ENCODE assay signal across 2 cellular contexts in genomic region chr14:101709962-101710891, GRCh38.
A peak's percentile ranks its signal among the peaks of the same experiment; 100 is the strongest.
TF ChIP-seq lines count a peak whose summit lies in the region.

No MANE protein-coding gene starts in this region.

TF ChIP-seq in GM23338, 12 proteins besides CTCF, POLR2A, EP300 and RAD21:
- TF ChIP-seq STAT1 (IDR thresholded peaks at IDR 0.05; ENCODE audit: unreplicated experiment) (no peak), EZH2phosphoT487 (IDR thresholded peaks at IDR 0.05; ENCODE audit: unreplicated experiment) (no peak), NANOG (IDR thresholded peaks at IDR 0.05; ENCODE audit: borderline replicate concordance) (no peak), ZNF114 (CRISPR knock-in tag; IDR thresholded peaks at IDR 0.05) (no peak), ETS1 (IDR thresholded peaks at IDR 0.05) (no peak), POLR2AphosphoS5 (IDR thresholded peaks at IDR 0.05; ENCODE audit: low read depth) (no peak), JUNB (IDR thresholded peaks at IDR 0.05; ENCODE audit: unreplicated experiment) (no peak), CREB1 (CRISPR knock-in tag; IDR thresholded peaks at IDR 0.05; ENCODE audit: low read depth) (no peak), REST (IDR thresholded peaks at IDR 0.05; ENCODE audit: unreplicated experiment) (no peak), ZNF331 (CRISPR knock-in tag; IDR thresholded peaks at IDR 0.05; ENCODE audit: low read depth) (no peak), EZH2 (IDR thresholded peaks at IDR 0.05; ENCODE audit: low read depth, unreplicated experiment) (no peak), ZNF462 (CRISPR knock-in tag; IDR thresholded peaks at IDR 0.05) (no peak)

TF ChIP-seq in HepG2, 621 proteins besides CTCF, POLR2A, EP300 and RAD21:
- TF ChIP-seq KMT2B (CRISPR knock-in tag; IDR thresholded peaks at IDR 0.05) (no peak), ZNF609 (CRISPR knock-in tag; IDR thresholded peaks at IDR 0.05; ENCODE audit: borderline replicate concordance) (0 out of 2 replicates have a peak, but pooled peaks have one; percentile 37), ZNF710 (CRISPR knock-in tag; IDR thresholded peaks at IDR 0.05; ENCODE audit: borderline replicate concordance) (no peak), SP4 (CRISPR knock-in tag; IDR thresholded peaks at IDR 0.05) (0 out of 2 replicates have a peak, but pooled peaks have one; percentile 23), ZSCAN20 (CRISPR knock-in tag; IDR thresholded peaks at IDR 0.05; ENCODE audit: borderline replicate concordance) (no peak), ELF3 (CRISPR knock-in tag; IDR thresholded peaks at IDR 0.05) (peak; percentile 65; the same call in 1 of the 2 replicates), ELF1 (CRISPR knock-in tag; IDR thresholded peaks at IDR 0.05) (peak; percentile 45), ZNF180 (CRISPR knock-in tag; IDR thresholded peaks at IDR 0.05; ENCODE audit: borderline replicate concordance, low read depth) (no peak), DRAP1 (CRISPR knock-in tag; IDR thresholded peaks at IDR 0.05) (peak; percentile 91), ZFP91 (CRISPR knock-in tag; IDR thresholded peaks at IDR 0.05; ENCODE audit: borderline replicate concordance) (no peak), PCBP2 (optimal IDR thresholded peaks at IDR 0.05; ENCODE audit: low read depth, low read length, poor library complexity, severe bottlenecking) (no peak), SAP130 (CRISPR knock-in tag; IDR thresholded peaks at IDR 0.05; ENCODE audit: low read depth) (peak; percentile 31), KAT2B (IDR thresholded peaks at IDR 0.05; ENCODE audit: borderline replicate concordance, low read depth, low read length) (no peak), ZNF350 (CRISPR knock-in tag; IDR thresholded peaks at IDR 0.05; ENCODE audit: borderline replicate concordance, low read depth) (0 out of 2 replicates have a peak, but pooled peaks have one; percentile 18), PHF20 (CRISPR knock-in tag; IDR thresholded peaks at IDR 0.05) (peak; percentile 29; the same call in 1 of the 2 replicates), KDM2A (CRISPR knock-in tag; IDR thresholded peaks at IDR 0.05; ENCODE audit: borderline replicate concordance, low read depth) (peak; percentile 14; the same call in 1 of the 2 replicates), ZMYM3 (CRISPR knock-in tag; IDR thresholded peaks at IDR 0.05) (peak; percentile 9; the same call in 1 of the 2 replicates), NFYC (CRISPR knock-in tag; IDR thresholded peaks at IDR 0.05) (0 out of 2 replicates have a peak, but pooled peaks have one; percentile 39), FOSL2 (CRISPR knock-in tag; IDR thresholded peaks at IDR 0.05) (peak; percentile 84), ZFX (CRISPR knock-in tag; IDR thresholded peaks at IDR 0.05; ENCODE audit: low read depth) (peak; percentile 42; the same call in 1 of the 2 replicates), ZNF768 (CRISPR knock-in tag; IDR thresholded peaks at IDR 0.05) (peak; percentile 85)
